Comparison of ENCODE assay signal across 8 cellular contexts in genomic region chr19:41869374-41869955, GRCh38. TPM values are rescaled to one million over a fixed set of nuclear protein-coding genes. Genes with fewer than 3 reads are reported as not detected.
DNase-seq lines count a peak whose midpoint lies in the region; ATAC-seq and TF ChIP-seq lines count a peak whose summit lies in the region.
"Had no signal": no experiment of that assay in that cellular context is flagged by ENCODE, and none has a peak within 500 bp of the region (broad histone marks: within the 10 kb centered on the region; RNA-seq: fewer than 3 reads in every experiment).

No MANE protein-coding gene starts in this region.

- no peaks in the 10 kb centered on the region for H3K27me3 ChIP-seq in DND-41 (ENCODE audit: insufficient read depth, low read length, poor library complexity)

- peak overlapping the region; percentile 84 to 98 (median 92) for H3K27ac Mint-ChIP-seq in immature natural killer cell

- H3K27ac ChIP-seq in DND-41 (ENCODE audit: low read length): peak overlapping the region; percentile 73

- peak overlapping the region; percentile 48 for H3K4me2 ChIP-seq in DND-41 (ENCODE audit: insufficient read depth, low read length)

- H3K36me3 ChIP-seq in DND-41 (ENCODE audit: insufficient read depth, low read length): peaks cover 83% of the 10 kb centered on the region

- ATAC-seq in DND-41 (ENCODE audit: insufficient read depth, low read depth): no peak
- no peak for ATAC-seq in HG03521 (IDR thresholded peaks at IDR 0.05; ENCODE audit: unreplicated experiment)
- ATAC-seq in HG02870 (IDR thresholded peaks at IDR 0.05; ENCODE audit: unreplicated experiment): no peak

- H3K79me2 ChIP-seq in DND-41 (ENCODE audit: insufficient read depth, low read length): peaks cover 58% of the 10 kb centered on the region

- no peak overlapping the region for H3K4me3 ChIP-seq in DND-41 (ENCODE audit: low read depth in 1 of 2, low read length in 2 of 2)

- H3K27me3 Mint-ChIP-seq in immature natural killer cell (ENCODE audit: low read depth in 3 of 3): peaks cover 8 to 16% (median 11%) of the 10 kb centered on the region in 3 donors

- peaks cover 68% of the 10 kb centered on the region for H4K20me1 ChIP-seq in DND-41 (ENCODE audit: insufficient read depth, low read length)

- H3K4me1 Mint-ChIP-seq in immature natural killer cell: peaks cover 49 to 57% of the 10 kb centered on the region in 2 donors

- H3K9me3 Mint-ChIP-seq in immature natural killer cell: no peaks in the 10 kb centered on the region

- H3K4me1 ChIP-seq in DND-41 (ENCODE audit: insufficient read depth, low read length): peaks cover 96% of the 10 kb centered on the region

- DNase-seq in DND-41 (peak; percentile 24), NCI-H1105 (lab: John Stamatoyannopoulos, UW) (peak; percentile 31), immature natural killer cell (no peak), amygdala (lab: John Stamatoyannopoulos, UW) (no peak)
- DNase-seq: HCEC 1CT, mesendoderm had no signal

- H3K36me3 Mint-ChIP-seq in immature natural killer cell: peaks cover 3 to 20% (median 5%) of the 10 kb centered on the region in 3 donors

- no peaks in the 10 kb centered on the region for H3K9me3 ChIP-seq in DND-41 (ENCODE audit: insufficient read depth, low read length, severe bottlenecking)

- no peak overlapping the region for H3K4me3 Mint-ChIP-seq in immature natural killer cell

- H3K9ac ChIP-seq in DND-41 (ENCODE audit: low read depth, low read length): peak overlapping the region; percentile 47

- no peak overlapping the region for H2AFZ ChIP-seq in DND-41 (ENCODE audit: low read depth, low read length)

- TF ChIP-seq CTCF in DND-41 (IDR thresholded peaks at IDR 0.05; ENCODE audit: borderline replicate concordance, extremely low read depth, low read length, poor library complexity, severe bottlenecking): no peak

RNA-seq across cellular contexts. Expression of gene CD79A, which starts 7.6 kb away (rescaled TPM):
- 1 to 10 TPM; 4.1 to 8.3 (median 5.1) TPM for polyA plus RNA-seq in immature natural killer cell

RNA-seq across cellular contexts. Expression of gene RPS19, which starts 9.4 kb away (rescaled TPM):
- 1,000 to 10,000 TPM; 2,260 to 5,043 (median 3,564) TPM for polyA plus RNA-seq in immature natural killer cell

RNA-seq across cellular contexts. Expression of gene ARHGEF1, which starts 13.5 kb away (rescaled TPM):
- 100 to 1,000 TPM; 129 to 394 (median 156) TPM for polyA plus RNA-seq in immature natural killer cell

RNA-seq across cellular contexts. Expression of gene DMRTC2, which starts 24.6 kb away (rescaled TPM):
- polyA plus RNA-seq in immature natural killer cell: not detected

RNA-seq across cellular contexts. Expression of gene LYPD4, which starts 25.0 kb away (rescaled TPM):
- polyA plus RNA-seq in immature natural killer cell: not detected

Comparison
In these comparisons a context has a peak if more than half of its experiments do, and no peak if none do; other contexts are left out.
1. DNase-seq: peak in DND-41 (single experiment) and NCI-H1105 (single experiment); none in immature natural killer cell (0 of 3) and amygdala (0 of 56).